In genomic region chr3:126389792-126390142, GRCh38 we compare ENCODE assay signal across 11 cellular contexts. TPM values are rescaled to one million over a fixed set of nuclear protein-coding genes. Genes with fewer than 3 reads are reported as not detected.
DNase-seq lines count a peak whose midpoint lies in the region; ATAC-seq, FAIRE-seq and TF ChIP-seq lines count a peak whose summit lies in the region.
"Had no signal": no experiment of that assay in that cellular context is flagged by ENCODE, and none has a peak within 500 bp of the region (broad histone marks: within the 10 kb centered on the region; RNA-seq: fewer than 3 reads in every experiment).

No MANE protein-coding gene starts in this region.

- H3K9me3 ChIP-seq in K562 (replicated peaks; ENCODE audit: control insufficient read depth, insufficient read depth, low read depth, low read length) (no peaks in the 10 kb centered on the region), testis (no peaks in the 10 kb centered on the region)

- H3K18ac ChIP-seq in mesendoderm (ENCODE audit: low read length), result no peak overlapping the region

- 1% methylated on average over 9 of the region's 17 CpGs for WGBS in K562 (ENCODE audit: insufficient coverage, low coverage, missing lambda C conversion rate)
- no CpG with 5 or more reads among the region's 17 CpGs for WGBS in mesendoderm (ENCODE audit: extremely low coverage, insufficient coverage, low lambda C conversion rate)
- 54 to 55% methylated on average over 17 of the region's 17 CpGs for WGBS in testis, 2 donors

- TF ChIP-seq RAD21 in K562 (CRISPR knock-in tag; conservative IDR thresholded peaks at IDR 0.05 in 1 of 2, IDR thresholded peaks at IDR 0.05 in 1 of 2), result no peak

- CTCF ChIA-PET in K562 (lab: Yijun Ruan, JAX; ENCODE audit: low intra/inter-chr PET ratio), result interaction anchor here (0.7 to 2.1 kb wide), 4 partner anchors 131 to 256 kb away, joined by 3 to 30 read pairs (median 4); no protein-coding TSS in a partner anchor

- no peaks in the 10 kb centered on the region for H3K9me1 ChIP-seq in K562 (ENCODE audit: control insufficient read depth, insufficient read depth, low read length)

- TF ChIP-seq POLR2A in K562 (conservative IDR thresholded peaks at IDR 0.05) (no peak), testis (IDR thresholded peaks at IDR 0.05) (no peak)

- H3K27me3 Mint-ChIP-seq in activated T-cell treated with anti-CD3 and anti-CD28 coated beads, Interleukin-2, amount 50 U/mL, for 4 hours (ENCODE audit: low read depth), result peaks cover 67% of the 10 kb centered on the region
- peaks cover 78% of the 10 kb centered on the region for H3K27me3 Mint-ChIP-seq in activated T-cell treated with anti-CD3 and anti-CD28 coated beads, Interleukin-2, amount 50 U/mL, for 24 hours

- H3K9me3 Mint-ChIP-seq in activated T-cell treated with anti-CD3 and anti-CD28 coated beads, Interleukin-2, amount 50 U/mL, for 4 hours, result no peaks in the 10 kb centered on the region
- no peaks in the 10 kb centered on the region for H3K9me3 Mint-ChIP-seq in activated T-cell treated with anti-CD3 and anti-CD28 coated beads, Interleukin-2, amount 50 U/mL, for 24 hours

- H3K4me2 ChIP-seq in K562 (ENCODE audit: insufficient read depth, low read length), result peak overlapping the region; percentile 71
- H3K4me2 ChIP-seq in mesendoderm (ENCODE audit: low read length), result peak overlapping the region; percentile 6

- H3K56ac ChIP-seq in mesendoderm (ENCODE audit: low read length), result peak overlapping the region; percentile 82

- H3K27me3 ChIP-seq in K562 (ENCODE audit: control insufficient read depth in 2 of 2, insufficient read depth in 2 of 2, low read length in 2 of 2) (peaks cover 5 to 46% of the 10 kb centered on the region in 2 experiments; a peak in 4 of 5 replicates), mesendoderm (ENCODE audit: insufficient read depth, low read length, poor library complexity) (no peaks in the 10 kb centered on the region), testis (no peaks in the 10 kb centered on the region)

- H3K4ac ChIP-seq in mesendoderm (ENCODE audit: low read depth, low read length), result no peak overlapping the region

- no TSS peak for BruUV-seq in K562 (replicated peaks; lab: Mats Ljungman, UMichigan)

- H3K9ac ChIP-seq in K562 (ENCODE audit: insufficient read depth in 1 of 2, low read depth in 2 of 2, low read length in 2 of 2) (peak overlapping the region in 1 of 2 experiments; percentile 76; a peak in 1 of 4 replicates), mesendoderm (ENCODE audit: low read length) (peak overlapping the region; percentile 58)

- H3K79me1 ChIP-seq in mesendoderm (ENCODE audit: low read length), result no peaks in the 10 kb centered on the region

- H2BK5ac ChIP-seq in mesendoderm (ENCODE audit: low read length), result no peak overlapping the region

- no peak overlapping the region for H3K27ac Mint-ChIP-seq in activated T-cell treated with anti-CD3 and anti-CD28 coated beads, Interleukin-2, amount 50 U/mL, for 24 hours

- H2BK15ac ChIP-seq in mesendoderm (replicated peaks; ENCODE audit: low read depth), result no peak overlapping the region

- peak overlapping the region; percentile 75 for H2AFZ ChIP-seq in K562 (ENCODE audit: low read depth, low read length)

- no peak overlapping the region for H3K23ac ChIP-seq in mesendoderm (ENCODE audit: low read length)

- H3K27ac ChIP-seq in K562 (ENCODE audit: extremely low read depth, low read depth, low read length) (no peak overlapping the region), mesendoderm (ENCODE audit: low read depth, low read length) (no peak overlapping the region), testis (peak overlapping the region in 1 of 2 donors; percentile 31)

- FAIRE-seq in K562 (lab: Jason Lieb, UNC), result no peak
- FAIRE-seq: A204.1 had no signal

- H4K8ac ChIP-seq in mesendoderm (ENCODE audit: low read depth, low read length), result no peak overlapping the region

- 0 out of 2 replicates have a peak, but pooled peaks cover 3% of the 10 kb centered on the region for H4K20me1 ChIP-seq in K562 (replicated peaks; ENCODE audit: control insufficient read depth, insufficient read depth, low read length)

- H3K4me3 ChIP-seq in K562, result no peak overlapping the region
- no peak overlapping the region for H3K4me3 ChIP-seq in mesendoderm (ENCODE audit: low read length)
- peak overlapping the region; percentile 3 to 21 for H3K4me3 ChIP-seq in testis

- in situ Hi-C loops in K562 (cut with MboI), result loop anchor here (5.0 to 25.0 kb wide), 2 partner anchors 137 to 252 kb away; no protein-coding TSS in a partner anchor

- no peak overlapping the region for H2BK120ac ChIP-seq in mesendoderm (ENCODE audit: low read depth, low read length)

- peaks cover 0 to 13% of the 10 kb centered on the region in 2 experiments; a peak in 3 of 5 replicates for H3K4me1 ChIP-seq in K562 (replicated peaks in 1 of 2; ENCODE audit: control insufficient read depth in 2 of 2, insufficient read depth in 2 of 2, low read length in 2 of 2)
- H3K4me1 ChIP-seq in mesendoderm (ENCODE audit: control insufficient read depth, low read depth, low read length), result no peaks in the 10 kb centered on the region
- H3K4me1 ChIP-seq in testis, result no peaks in the 10 kb centered on the region

- H4K5ac ChIP-seq in mesendoderm (ENCODE audit: low read length), result no peak overlapping the region

- peak overlapping the region; percentile 27 for H3K4me3 Mint-ChIP-seq in activated T-cell treated with anti-CD3 and anti-CD28 coated beads, Interleukin-2, amount 50 U/mL, for 4 hours
- no peak overlapping the region for H3K4me3 Mint-ChIP-seq in activated T-cell treated with anti-CD3 and anti-CD28 coated beads, Interleukin-2, amount 50 U/mL, for 24 hours

- no peak for ATAC-seq in activated T-cell treated with anti-CD3 and anti-CD28 coated beads, Interleukin-2, amount 50 U/mL, for 4 hours
- peak; percentile 51; the same call in 1 of the 3 replicates for ATAC-seq in K562
- no peak for ATAC-seq in GM19324 (IDR thresholded peaks at IDR 0.05; ENCODE audit: low FRiP score, unreplicated experiment)

- TF ChIP-seq EP300 in K562 (IDR thresholded peaks at IDR 0.05; ENCODE audit: low read length), result no peak

- POLR2A ChIA-PET in K562 (lab: Yijun Ruan, JAX), result no interaction called here

- TF ChIP-seq CTCF in K562 (IDR thresholded peaks at IDR 0.05 in 2 of 3, conservative IDR thresholded peaks at IDR 0.05 in 1 of 3; ENCODE audit: insufficient read depth in 2 of 3, low read depth in 1 of 3, low read length in 3 of 3) (no peak), testis (IDR thresholded peaks at IDR 0.05) (no peak)

- no peak for DNase-seq in activated T-cell treated with anti-CD3 and anti-CD28 coated beads, Interleukin-2, amount 50 U/mL, for 4 hours
- no peak for DNase-seq in activated T-cell treated with anti-CD3 and anti-CD28 coated beads, Interleukin-2, amount 50 U/mL, for 24 hours
- DNase-seq in K562 (ENCODE audit: extremely low read depth in 1 of 4, low spot score in 3 of 4), result peak in 1 of 4 experiments; percentile 8
- DNase-seq in mesendoderm, result no peak
- DNase-seq in testis, result no peak
- DNase-seq in occipital lobe (lab: John Stamatoyannopoulos, UW), result no peak
- DNase-seq in DMS 273 treated with DMSO at 0.1 percent for 48 hours (lab: John Stamatoyannopoulos, UW), result no peak
- DNase-seq: NCI-H187 treated with DMSO at 0.1 percent for 48 hours had no signal

- no peaks in the 10 kb centered on the region for H3K79me2 ChIP-seq in K562 (ENCODE audit: control insufficient read depth, insufficient read depth, low read length)
- no peaks in the 10 kb centered on the region for H3K79me2 ChIP-seq in mesendoderm (ENCODE audit: control insufficient read depth, insufficient read depth, low read length)

- H2AK5ac ChIP-seq in mesendoderm (ENCODE audit: low read length), result no peak overlapping the region

- intact Hi-C loops in K562 (cut with micrococcal nuclease) (loop anchor here (1.0 to 2.0 kb wide), 4 partner anchors 33 to 255 kb away; partner anchors contain the start of gene KLF15), testis (cut with DNase I; ENCODE audit: low total_unique reads) (loop anchor here (10.0 kb wide), 2 partner anchors 125 to 255 kb away; no protein-coding TSS in a partner anchor)

- H3K36me3 ChIP-seq in K562 (ENCODE audit: control insufficient read depth, insufficient read depth, low read length) (no peaks in the 10 kb centered on the region), mesendoderm (ENCODE audit: control insufficient read depth, insufficient read depth, low read length) (no peaks in the 10 kb centered on the region), testis (ENCODE audit: low read depth, missing control alignments) (no peaks in the 10 kb centered on the region)

- H3K36me3 Mint-ChIP-seq in activated T-cell treated with anti-CD3 and anti-CD28 coated beads, Interleukin-2, amount 50 U/mL, for 4 hours (ENCODE audit: insufficient read depth), result no peaks in the 10 kb centered on the region
- no peaks in the 10 kb centered on the region for H3K36me3 Mint-ChIP-seq in activated T-cell treated with anti-CD3 and anti-CD28 coated beads, Interleukin-2, amount 50 U/mL, for 24 hours (ENCODE audit: low read depth)

- peaks cover 2% of the 10 kb centered on the region for H3K4me1 Mint-ChIP-seq in activated T-cell treated with anti-CD3 and anti-CD28 coated beads, Interleukin-2, amount 50 U/mL, for 4 hours (ENCODE audit: low read depth)
- peaks cover 4% of the 10 kb centered on the region for H3K4me1 Mint-ChIP-seq in activated T-cell treated with anti-CD3 and anti-CD28 coated beads, Interleukin-2, amount 50 U/mL, for 24 hours (ENCODE audit: low read depth)

RNA-seq across cellular contexts. Expression of gene CFAP100, which starts 4.9 kb away (rescaled TPM):
- total RNA-seq in activated T-cell treated with anti-CD3 and anti-CD28 coated beads, Interleukin-2, amount 50 U/mL, for 4 hours, result not detected
- total RNA-seq in K562 (2011; cell fraction: chromatin; rRNA removed; ENCODE audit: low replicate concordance), result not detected in 2 replicates
- not detected in 2 replicates for total RNA-seq in K562 (2011; cell fraction: nucleolus; rRNA removed)
- not detected in 2 replicates for total RNA-seq in K562 (2011; cell fraction: nucleoplasm; rRNA removed)
- total RNA-seq in K562 (2014; rRNA removed) (not detected in 2 replicates), K562 (2014; rRNA removed; fragmentation: Illumina TruSeq; extraction: Trizol) (not detected in 2 replicates), K562 (2015; rRNA removed; fragmentation: Illumina TruSeq; extraction: Trizol) (not detected in 2 replicates), K562 (2021) (not detected in 2 replicates), testis (10 to 100 TPM; 21.4 to 56.2 TPM), occipital lobe (2.0 TPM)
- polyA plus RNA-seq in K562 (2011; rRNA removed) (not detected in 2 replicates), K562 (2014; fragmentation: Illumina TruSeq; extraction: Trizol) (not detected in 2 replicates), K562 (2014; fragmentation: Nextera tagmentation; extraction: Ambion mirVana) (not detected), K562 (2014; rRNA removed) (not detected in 2 replicates), testis (ENCODE audit: insufficient read depth, low read depth, low replicate concordance) (74.2 TPM)
- polyA plus RNA-seq in K562 (2011; cell fraction: cytosol; rRNA removed), result not detected in 2 replicates
- not detected in 2 replicates for polyA plus RNA-seq in K562 (2011; cell fraction: nucleus; rRNA removed)
- polyA plus RNA-seq in K562 (2012), result not detected in 2 replicates
- not detected in 2 replicates for polyA minus RNA-seq in K562 (2011; rRNA and poly(A)+ RNA removed)
- not detected in 2 replicates for polyA minus RNA-seq in K562 (2011; cell fraction: cytosol; rRNA and poly(A)+ RNA removed)
- not detected in 2 replicates for polyA minus RNA-seq in K562 (2011; cell fraction: nucleus; rRNA and poly(A)+ RNA removed)
- polyA plus RNA-seq in mesendoderm (2013, experiment 1 of 2), result 0.37 TPM
- 0.48 TPM for polyA plus RNA-seq in mesendoderm (2013, experiment 2 of 2)
- total RNA-seq: pulmonary artery endothelial cell had no signal

RNA-seq across cellular contexts. Expression of gene KLF15, which starts 32.6 kb away (rescaled TPM):
- total RNA-seq in activated T-cell treated with anti-CD3 and anti-CD28 coated beads, Interleukin-2, amount 50 U/mL, for 4 hours, result under 1 TPM; 0.18 to 0.28 (median 0.22) TPM
- 2.5 and 7.4 TPM in 2 replicates for total RNA-seq in K562 (2011; cell fraction: chromatin; rRNA removed; ENCODE audit: low replicate concordance)
- total RNA-seq in K562 (2011; cell fraction: nucleolus; rRNA removed), result 6.7 and 7.2 TPM in 2 replicates
- 2.3 and 4.8 TPM in 2 replicates for total RNA-seq in K562 (2011; cell fraction: nucleoplasm; rRNA removed)
- total RNA-seq in K562 (2014; rRNA removed) (3.5 and 3.7 TPM in 2 replicates), K562 (2014; rRNA removed; fragmentation: Illumina TruSeq; extraction: Trizol) (0.91 and 1.1 TPM in 2 replicates), K562 (2015; rRNA removed; fragmentation: Illumina TruSeq; extraction: Trizol) (0.83 and 0.91 TPM in 2 replicates), K562 (2021) (3.7 and 4.8 TPM in 2 replicates), testis (10 to 100 TPM; 32.0 to 36.1 TPM), occipital lobe (2.8 TPM)
- polyA plus RNA-seq in K562 (2011; rRNA removed) (1.7 and 1.9 TPM in 2 replicates), K562 (2014; fragmentation: Illumina TruSeq; extraction: Trizol) (1.2 and 1.8 TPM in 2 replicates), K562 (2014; fragmentation: Nextera tagmentation; extraction: Ambion mirVana) (under 1 TPM; 0.08 to 0.13 TPM), K562 (2014; rRNA removed) (2.8 and 3.2 TPM in 2 replicates), testis (ENCODE audit: insufficient read depth, low read depth, low replicate concordance) (8.5 TPM)
- 1.5 and 4.3 TPM in 2 replicates for polyA plus RNA-seq in K562 (2011; cell fraction: cytosol; rRNA removed)
- 2.5 and 4.1 TPM in 2 replicates for polyA plus RNA-seq in K562 (2011; cell fraction: nucleus; rRNA removed)
- polyA plus RNA-seq in K562 (2012), result 1.1 TPM in 2 replicates
- polyA minus RNA-seq in K562 (2011; rRNA and poly(A)+ RNA removed), result 0.63 and 0.67 TPM in 2 replicates
- 0.46 and 0.76 TPM in 2 replicates for polyA minus RNA-seq in K562 (2011; cell fraction: cytosol; rRNA and poly(A)+ RNA removed)
- 5.0 TPM in 2 replicates for polyA minus RNA-seq in K562 (2011; cell fraction: nucleus; rRNA and poly(A)+ RNA removed)
- polyA plus RNA-seq in mesendoderm (2013, experiment 1 of 2), result 1.6 TPM
- 1.6 TPM for polyA plus RNA-seq in mesendoderm (2013, experiment 2 of 2)

Comparison
In these comparisons a context has a peak if more than half of its experiments do, and no peak if none do; other contexts are left out.
1. H3K4me3 ChIP-seq: peak in testis (2 of 2); none in K562 (single experiment) and mesendoderm (single experiment).